In genomic region chr19:16111160-16111908, GRCh38 we compare ENCODE assay signal across 1 cellular context.
TF ChIP-seq lines count a peak whose summit lies in the region.

Gene RAB8A, plus strand, starts transcription at chr19:16111889. Its CDS starts 13 bp downstream, at chr19:16111902.

TF ChIP-seq in K562, 482 proteins besides CTCF, POLR2A, EP300 and RAD21 (continued from another document):
- TF ChIP-seq ELF4 (CRISPR knock-in tag; IDR thresholded peaks at IDR 0.05) (no peak), ZNF395 (CRISPR knock-in tag; IDR thresholded peaks at IDR 0.05) (no peak), ETS2 (tag; IDR thresholded peaks at IDR 0.05; ENCODE audit: borderline replicate concordance, poor library complexity, severe bottlenecking) (no peak), PHB (CRISPR knock-in tag; IDR thresholded peaks at IDR 0.05) (no peak), NUFIP1 (IDR thresholded peaks at IDR 0.05; ENCODE audit: partially characterized antibody) (no peak), THRA (IDR thresholded peaks at IDR 0.05) (no peak), CEBPG (CRISPR knock-in tag; IDR thresholded peaks at IDR 0.05) (no peak), CEBPG (tag; conservative IDR thresholded peaks at IDR 0.05 in 1 of 2, IDR thresholded peaks at IDR 0.05 in 1 of 2) (no peak), ZNF41 (CRISPR knock-in tag; conservative IDR thresholded peaks at IDR 0.05) (no peak), PYGO2 (tag; IDR thresholded peaks at IDR 0.05) (no peak), HDAC1 (IDR thresholded peaks at IDR 0.05) (no peak), MLLT1 (IDR thresholded peaks at IDR 0.05) (no peak), RBM39 (optimal IDR thresholded peaks at IDR 0.05; ENCODE audit: low read depth, low read length) (no peak), MTA2 (IDR thresholded peaks at IDR 0.05; ENCODE audit: low read depth) (no peak), ATF1 (CRISPR knock-in tag; IDR thresholded peaks at IDR 0.05) (peak; percentile 75), ATF1 (tag; IDR thresholded peaks at IDR 0.05) (peak; percentile 97), E2F1 (CRISPR knock-in tag; IDR thresholded peaks at IDR 0.05) (peak; percentile 97), SMARCA4 (IDR thresholded peaks at IDR 0.05) (peak; percentile 28; the same call in 1 of the 2 replicates), ZNF444 (CRISPR knock-in tag; IDR thresholded peaks at IDR 0.05) (no peak), ZFP1 (CRISPR knock-in tag; IDR thresholded peaks at IDR 0.05) (no peak), NFXL1 (CRISPR knock-in tag; IDR thresholded peaks at IDR 0.05) (no peak), ZNF586 (CRISPR knock-in tag; conservative IDR thresholded peaks at IDR 0.05) (no peak), ARID3B (CRISPR knock-in tag; IDR thresholded peaks at IDR 0.05; ENCODE audit: borderline replicate concordance) (no peak), RAD51 (IDR thresholded peaks at IDR 0.05; ENCODE audit: borderline replicate concordance, low read depth) (no peak), ELF1 (tag; IDR thresholded peaks at IDR 0.05) (peak; percentile 93), SMAD4 (CRISPR knock-in tag; conservative IDR thresholded peaks at IDR 0.05) (peak; percentile 46; the same call in 1 of the 2 replicates), ZNF655 (CRISPR knock-in tag; IDR thresholded peaks at IDR 0.05) (no peak), ZNF785 (CRISPR knock-in tag; IDR thresholded peaks at IDR 0.05) (no peak), MAFG (tag; conservative IDR thresholded peaks at IDR 0.05) (no peak), SMARCA5 (IDR thresholded peaks at IDR 0.05) (no peak), ARHGAP35 (IDR thresholded peaks at IDR 0.05; ENCODE audit: partially characterized antibody) (no peak), ELK1 (CRISPR knock-in tag; IDR thresholded peaks at IDR 0.05) (no peak), TFAM (CRISPR knock-in tag; conservative IDR thresholded peaks at IDR 0.05) (no peak), DLX4 (CRISPR knock-in tag; IDR thresholded peaks at IDR 0.05) (no peak), PRDM10 (IDR thresholded peaks at IDR 0.05; ENCODE audit: partially characterized antibody) (peak; percentile 54), ZNF717 (CRISPR knock-in tag; IDR thresholded peaks at IDR 0.05) (no peak), HCFC1 (IDR thresholded peaks at IDR 0.05; ENCODE audit: low read depth, low read length) (peak; percentile 54), MXI1 (IDR thresholded peaks at IDR 0.05; ENCODE audit: low read depth, low read length) (no peak), NCOA4 (IDR thresholded peaks at IDR 0.05; ENCODE audit: partially characterized antibody) (no peak), THRAP3 (IDR thresholded peaks at IDR 0.05; ENCODE audit: borderline replicate concordance) (no peak), CGGBP1 (CRISPR knock-in tag; IDR thresholded peaks at IDR 0.05) (no peak), RBM25 (IDR thresholded peaks at IDR 0.05; ENCODE audit: low read depth, low read length, severe bottlenecking) (peak; percentile 98), RCOR1 (IDR thresholded peaks at IDR 0.05; ENCODE audit: borderline replicate concordance in 1 of 2, low read depth in 2 of 2, low read length in 2 of 2) (peak in 1 of 2 experiments; percentile 22; a peak in 3 of 4 replicates), ZNF143 (CRISPR knock-in tag; IDR thresholded peaks at IDR 0.05) (no peak), PURB (CRISPR knock-in tag; IDR thresholded peaks at IDR 0.05; ENCODE audit: low read depth) (no peak), RBBP5 (IDR thresholded peaks at IDR 0.05; ENCODE audit: borderline replicate concordance, insufficient read depth, low read length, poor library complexity, severe bottlenecking) (no peak), GATAD2A (IDR thresholded peaks at IDR 0.05) (no peak), KDM2B (CRISPR knock-in tag; IDR thresholded peaks at IDR 0.05) (no peak), SPI1 (IDR thresholded peaks at IDR 0.05; ENCODE audit: borderline replicate concordance, low read depth, low read length) (peak; percentile 89), NCOR1 (IDR thresholded peaks at IDR 0.05) (no peak), ZNF589 (CRISPR knock-in tag; IDR thresholded peaks at IDR 0.05; ENCODE audit: low read depth) (no peak; the same call in 1 of the 2 replicates), CCAR2 (IDR thresholded peaks at IDR 0.05; ENCODE audit: low read depth, low read length) (no peak), PHF20 (IDR thresholded peaks at IDR 0.05; ENCODE audit: partially characterized antibody) (peak; percentile 88), ELF2 (CRISPR knock-in tag; IDR thresholded peaks at IDR 0.05) (no peak), PHTF2 (CRISPR knock-in tag; IDR thresholded peaks at IDR 0.05) (no peak), ZNF197 (CRISPR knock-in tag; IDR thresholded peaks at IDR 0.05; ENCODE audit: low read depth) (no peak), MAFK (IDR thresholded peaks at IDR 0.05; ENCODE audit: low read length) (no peak), TAL1 (IDR thresholded peaks at IDR 0.05) (no peak), PRPF4 (IDR thresholded peaks at IDR 0.05; ENCODE audit: insufficient read depth, low read depth, low read length, poor library complexity, severe bottlenecking) (no peak), XRCC5 (IDR thresholded peaks at IDR 0.05; ENCODE audit: low read depth, low read length) (no peak)
